11 cellular contexts compared by ENCODE assay signal in genomic region chr12:108798551-108799221, GRCh38. TPM values are rescaled to one million over a fixed set of nuclear protein-coding genes. Genes with fewer than 3 reads are reported as not detected.
DNase-seq lines count a peak whose midpoint lies in the region; ATAC-seq and TF ChIP-seq lines count a peak whose summit lies in the region.
"Had no signal": no experiment of that assay in that cellular context is flagged by ENCODE, and none has a peak within 500 bp of the region (broad histone marks: within the 10 kb centered on the region; RNA-seq: fewer than 3 reads in every experiment).

No MANE protein-coding gene starts in this region.

- TF ChIP-seq CTCF in fibroblast of the aortic adventitia (IDR thresholded peaks at IDR 0.05; ENCODE audit: insufficient read depth, low read length), result no peak
- TF ChIP-seq CTCF in omental fat pad (IDR thresholded peaks at IDR 0.05), result no peak

- H3K4me3 ChIP-seq in fibroblast of the aortic adventitia (ENCODE audit: low read depth, low read length), result no peak overlapping the region
- H3K4me3 ChIP-seq: upper lobe of right lung had no signal

- DNase-seq in AG08396 (ENCODE audit: low spot score) (peak; percentile 48), anterior cingulate cortex (lab: John Stamatoyannopoulos, UW) (peak in 55 of 58 donors; percentile 20 to 91 (median 67)), fibroblast of the aortic adventitia (ENCODE audit: low read depth) (peak; percentile 77), omental fat pad (ENCODE audit: low spot score) (peak; percentile 34), kidney glomerular epithelial cell (lab: John Stamatoyannopoulos, UW) (no peak), NCI-H2081 (lab: John Stamatoyannopoulos, UW) (no peak)
- DNase-seq in stimulated activated CD4-positive, alpha-beta T cell treated with anti-CD3 and anti-CD28 coated beads, Interleukin-4, amount 100 ng/mL, for 1 hour, result no peak
- DNase-seq: foreskin melanocyte, NCI-H2029, upper lobe of right lung had no signal

- ATAC-seq in omental fat pad (ENCODE audit: low FRiP score), result peak; percentile 30
- ATAC-seq in GM21717 (IDR thresholded peaks at IDR 0.05; ENCODE audit: unreplicated experiment), result no peak
- ATAC-seq: upper lobe of right lung had no signal

RNA-seq across cellular contexts. Expression of gene SSH1, which starts 58.7 kb away (rescaled TPM):
- total RNA-seq in fibroblast of the aortic adventitia (ENCODE audit: low replicate concordance) (8.7 and 31.6 TPM in 2 replicates), omental fat pad (10 to 100 TPM; 16.4 to 26.5 (median 22.0) TPM)

Comparison
In these comparisons a context has a peak if more than half of its experiments do, and no peak if none do; other contexts are left out.
1. DNase-seq: peak in AG08396 (single experiment), anterior cingulate cortex (55 of 58), fibroblast of the aortic adventitia (single experiment) and omental fat pad (single experiment); none in kidney glomerular epithelial cell (single experiment), stimulated activated CD4-positive, alpha-beta T cell treated with anti-CD3 and anti-CD28 coated beads, Interleukin-4, amount 100 ng/mL, for 1 hour (single experiment) and NCI-H2081 (0 of 2).